19 cellular contexts compared by ENCODE assay signal in the genomic region with DNA sequence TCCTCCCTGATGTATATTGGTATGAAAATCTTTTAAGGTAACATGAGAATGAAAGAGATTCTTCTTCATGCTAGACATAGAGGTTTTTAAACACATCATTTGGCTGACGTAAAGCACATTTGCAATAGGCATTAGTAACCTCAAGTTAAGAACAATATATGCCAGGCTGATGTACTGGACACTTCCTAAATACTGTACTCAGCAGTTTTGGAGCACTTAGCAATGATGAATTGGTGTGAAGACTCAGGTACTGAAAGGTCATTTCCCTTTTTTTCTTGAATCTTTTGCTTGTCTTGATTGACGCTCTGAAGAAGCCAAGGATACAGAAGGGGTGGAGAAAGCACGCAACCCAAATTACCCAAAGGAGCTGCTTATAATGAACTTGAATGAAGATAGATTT.
DNase-seq lines count a peak whose midpoint lies in the region; ATAC-seq, FAIRE-seq and TF ChIP-seq lines count a peak whose summit lies in the region.
"Had no signal": no experiment of that assay in that cellular context is flagged by ENCODE, and none has a peak within 500 bp of the region (broad histone marks: within the 10 kb centered on the region; RNA-seq: fewer than 3 reads in every experiment).

No MANE protein-coding gene starts in this region.

- H4K20me1 ChIP-seq in astrocyte (ENCODE audit: insufficient read depth, low read length) (no peaks in the 10 kb centered on the region), MM.1S (ENCODE audit: insufficient read depth, low read length) (no peaks in the 10 kb centered on the region)
- H4K20me1 ChIP-seq: BLaER1 had no signal

- POLR2A ChIA-PET in activated CD8-positive, alpha-beta T cell treated with anti-CD3 and anti-CD28 coated beads for 36 hours (lab: Charles Lee): no interaction called here

- H3K9me3 ChIP-seq in astrocyte (ENCODE audit: insufficient read depth, low read depth, low read length): no peaks in the 10 kb centered on the region
- no peaks in the 10 kb centered on the region for H3K9me3 ChIP-seq in psoas muscle
- no peaks in the 10 kb centered on the region for H3K9me3 ChIP-seq in MM.1S (replicated peaks; ENCODE audit: insufficient read depth, low read length)
- H3K9me3 ChIP-seq: BLaER1, HAP-1 had no signal

- CTCF ChIA-PET in activated CD8-positive, alpha-beta T cell treated with anti-CD3 and anti-CD28 coated beads for 36 hours (lab: Charles Lee): interaction anchor here (1.1 to 1.2 kb wide), 2 partner anchors 64 to 204 kb away, joined by 3 read pairs; no protein-coding TSS in a partner anchor

- peak; percentile 5 for FAIRE-seq in astrocyte (lab: Jason Lieb, UNC)
- FAIRE-seq: GM12892, H1, K562 had no signal

- H3K4me3 Mint-ChIP-seq in natural killer cell treated with Interleukin-12 subunit alpha and Interleukin-12 subunit beta and Interleukin-15 and Interleukin-18, amount 100 ng/mL, for 72 hours: no peak overlapping the region
- H3K4me3 Mint-ChIP-seq in natural killer cell (no peak overlapping the region), astrocyte (ENCODE audit: unreplicated experiment) (no peak overlapping the region)
- H3K4me3 Mint-ChIP-seq in activated CD8-positive, alpha-beta T cell treated with anti-CD3 and anti-CD28 coated beads for 36 hours: no peak overlapping the region
- H3K4me3 Mint-ChIP-seq: CD14-positive monocyte; CD4-positive, alpha-beta memory T cell had no signal

- peaks cover 4% of the 10 kb centered on the region for H3K36me3 Mint-ChIP-seq in natural killer cell treated with Interleukin-12 subunit alpha and Interleukin-12 subunit beta and Interleukin-15 and Interleukin-18, amount 100 ng/mL, for 72 hours
- H3K36me3 Mint-ChIP-seq in natural killer cell (no peaks in the 10 kb centered on the region), astrocyte (ENCODE audit: low read depth, unreplicated experiment) (no peaks in the 10 kb centered on the region)
- no peaks in the 10 kb centered on the region for H3K36me3 Mint-ChIP-seq in activated CD8-positive, alpha-beta T cell treated with anti-CD3 and anti-CD28 coated beads for 36 hours (ENCODE audit: low read depth)
- H3K36me3 Mint-ChIP-seq: CD14-positive monocyte; CD4-positive, alpha-beta memory T cell had no signal

- no peak for DNase-seq in natural killer cell treated with Interleukin-12 subunit alpha and Interleukin-12 subunit beta and Interleukin-15 and Interleukin-18, amount 100 ng/mL, for 72 hours (ENCODE audit: low spot score)
- no peak for DNase-seq in natural killer cell
- no peak for DNase-seq in astrocyte (ENCODE audit: low read depth)
- no peak for DNase-seq in psoas muscle
- no peak for DNase-seq in NCI-H1105 treated with DMSO at 0.1 percent for 48 hours (lab: John Stamatoyannopoulos, UW)
- DNase-seq in MM.1S: no peak
- DNase-seq in activated CD8-positive, alpha-beta T cell treated with anti-CD3 and anti-CD28 coated beads for 36 hours: no peak
- DNase-seq: CD4-positive, alpha-beta memory T cell; DMS153; DMS79; GDM1 had no signal

- no peak overlapping the region for H3K4me2 ChIP-seq in astrocyte (ENCODE audit: low read length)
- H3K4me2 ChIP-seq in MM.1S (ENCODE audit: low read depth, low read length): no peak overlapping the region
- H3K4me2 ChIP-seq: BLaER1 had no signal

- peaks cover 2% of the 10 kb centered on the region for H3K9me3 Mint-ChIP-seq in natural killer cell treated with Interleukin-12 subunit alpha and Interleukin-12 subunit beta and Interleukin-15 and Interleukin-18, amount 100 ng/mL, for 72 hours
- H3K9me3 Mint-ChIP-seq in natural killer cell: no peaks in the 10 kb centered on the region
- no peaks in the 10 kb centered on the region for H3K9me3 Mint-ChIP-seq in astrocyte (ENCODE audit: unreplicated experiment)
- no peaks in the 10 kb centered on the region for H3K9me3 Mint-ChIP-seq in activated CD8-positive, alpha-beta T cell treated with anti-CD3 and anti-CD28 coated beads for 36 hours

- H3F3A ChIP-seq in MM.1S (ENCODE audit: insufficient read depth, low read length): peaks cover 6% of the 10 kb centered on the region; the same call in 1 of the 2 replicates

- peak overlapping the region; percentile 12 to 53 for H3K27ac Mint-ChIP-seq in natural killer cell treated with Interleukin-12 subunit alpha and Interleukin-12 subunit beta and Interleukin-15 and Interleukin-18, amount 100 ng/mL, for 72 hours
- H3K27ac Mint-ChIP-seq in natural killer cell (no peak overlapping the region), astrocyte (ENCODE audit: unreplicated experiment) (no peak overlapping the region)
- H3K27ac Mint-ChIP-seq in activated CD8-positive, alpha-beta T cell treated with anti-CD3 and anti-CD28 coated beads for 36 hours: no peak overlapping the region
- H3K27ac Mint-ChIP-seq: CD14-positive monocyte; CD4-positive, alpha-beta memory T cell had no signal

- no peak overlapping the region for H3K9ac ChIP-seq in astrocyte (ENCODE audit: low read length)
- no peak overlapping the region for H3K9ac ChIP-seq in MM.1S (ENCODE audit: low read length)
- H3K9ac ChIP-seq: BLaER1 had no signal

- H2AFZ ChIP-seq in astrocyte (ENCODE audit: low read depth, low read length) (no peak overlapping the region), MM.1S (ENCODE audit: low read length) (no peak overlapping the region)

- H3K36me3 ChIP-seq in astrocyte (ENCODE audit: insufficient read depth, low read length): no peaks in the 10 kb centered on the region
- H3K36me3 ChIP-seq in psoas muscle (ENCODE audit: insufficient read depth in 1 of 2, low read depth in 1 of 2): no peaks in the 10 kb centered on the region
- H3K36me3 ChIP-seq in MM.1S (replicated peaks; ENCODE audit: insufficient read depth, low read length): no peaks in the 10 kb centered on the region
- H3K36me3 ChIP-seq: BLaER1, HAP-1 had no signal

- intact Hi-C loops in natural killer cell (cut with micrococcal nuclease) (no loop called here), psoas muscle (cut with DNase I) (no loop called here)
- intact Hi-C loops in activated CD8-positive, alpha-beta T cell treated with anti-CD3 and anti-CD28 coated beads for 36 hours (cut with micrococcal nuclease): no loop called here

- H3K4me1 Mint-ChIP-seq in natural killer cell treated with Interleukin-12 subunit alpha and Interleukin-12 subunit beta and Interleukin-15 and Interleukin-18, amount 100 ng/mL, for 72 hours (ENCODE audit: low read depth in 2 of 2): peaks cover 17 to 31% of the 10 kb centered on the region in 2 donors
- H3K4me1 Mint-ChIP-seq in natural killer cell: peaks cover 7 to 11% of the 10 kb centered on the region in 2 donors
- H3K4me1 Mint-ChIP-seq in astrocyte (ENCODE audit: low read depth, unreplicated experiment): no peaks in the 10 kb centered on the region
- H3K4me1 Mint-ChIP-seq in activated CD8-positive, alpha-beta T cell treated with anti-CD3 and anti-CD28 coated beads for 36 hours (ENCODE audit: low read depth): no peaks in the 10 kb centered on the region
- H3K4me1 Mint-ChIP-seq: CD14-positive monocyte; CD4-positive, alpha-beta memory T cell had no signal

- TF ChIP-seq CTCF in natural killer cell (IDR thresholded peaks at IDR 0.05) (no peak), astrocyte (IDR thresholded peaks at IDR 0.05; ENCODE audit: insufficient read depth, low read depth, low read length) (no peak), psoas muscle (IDR thresholded peaks at IDR 0.05) (no peak), MM.1S (IDR thresholded peaks at IDR 0.05; ENCODE audit: low read length) (no peak)
- TF ChIP-seq CTCF in activated CD8-positive, alpha-beta T cell treated with anti-CD3 and anti-CD28 coated beads for 36 hours (IDR thresholded peaks at IDR 0.05): no peak

- H3K4me1 ChIP-seq in astrocyte (ENCODE audit: insufficient read depth, low read length) (peaks cover 6% of the 10 kb centered on the region), psoas muscle (peaks cover 35% of the 10 kb centered on the region), MM.1S (ENCODE audit: low read length) (peaks cover 39% of the 10 kb centered on the region)
- H3K4me1 ChIP-seq: BLaER1, HAP-1 had no signal

- H3K79me2 ChIP-seq in astrocyte (ENCODE audit: insufficient read depth, low read length) (no peaks in the 10 kb centered on the region), MM.1S (ENCODE audit: low read length) (no peaks in the 10 kb centered on the region)

- H3K27ac ChIP-seq in astrocyte (ENCODE audit: low read depth, low read length) (no peak overlapping the region), psoas muscle (peak overlapping the region; percentile 60), MM.1S (ENCODE audit: low read length) (no peak overlapping the region)
- H3K27ac ChIP-seq: 22Rv1, BLaER1, HL-60 had no signal

- WGBS in psoas muscle, 3 donors: 78 to 91% (median 89%) methylated on average over 3 of the region's 3 CpGs

- H3K27me3 ChIP-seq in astrocyte (ENCODE audit: insufficient read depth, low read length) (no peaks in the 10 kb centered on the region), psoas muscle (ENCODE audit: insufficient read depth in 3 of 3, low read length in 2 of 3) (no peaks in the 10 kb centered on the region), MM.1S (replicated peaks; ENCODE audit: insufficient read depth, low read length) (no peaks in the 10 kb centered on the region)
- H3K27me3 ChIP-seq: BLaER1 had no signal

- H3K27me3 Mint-ChIP-seq in natural killer cell treated with Interleukin-12 subunit alpha and Interleukin-12 subunit beta and Interleukin-15 and Interleukin-18, amount 100 ng/mL, for 72 hours: no peaks in the 10 kb centered on the region
- no peaks in the 10 kb centered on the region for H3K27me3 Mint-ChIP-seq in natural killer cell (ENCODE audit: low read depth in 2 of 2)
- H3K27me3 Mint-ChIP-seq in astrocyte (ENCODE audit: low read depth, unreplicated experiment): peaks cover 2% of the 10 kb centered on the region
- H3K27me3 Mint-ChIP-seq in activated CD8-positive, alpha-beta T cell treated with anti-CD3 and anti-CD28 coated beads for 36 hours: no peaks in the 10 kb centered on the region
- H3K27me3 Mint-ChIP-seq: CD4-positive, alpha-beta memory T cell had no signal

- no peak overlapping the region for H3K4me3 ChIP-seq in astrocyte (ENCODE audit: insufficient read depth, low read depth, low read length)
- no peak overlapping the region for H3K4me3 ChIP-seq in psoas muscle
- H3K4me3 ChIP-seq in MM.1S (ENCODE audit: low read length): no peak overlapping the region
- H3K4me3 ChIP-seq: BLaER1, HAP-1, K562 had no signal

- H3K9me2 ChIP-seq in MM.1S (replicated peaks; ENCODE audit: insufficient read depth, low read length): no peaks in the 10 kb centered on the region

- ATAC-seq in natural killer cell treated with Interleukin-12 subunit alpha and Interleukin-12 subunit beta and Interleukin-15 and Interleukin-18, amount 100 ng/mL, for 72 hours: no peak
- ATAC-seq in natural killer cell (no peak), psoas muscle (peak in 2 of 4 donors; percentile 28 to 42)
- ATAC-seq in activated CD8-positive, alpha-beta T cell treated with anti-CD3 and anti-CD28 coated beads for 36 hours: no peak
- ATAC-seq: K562 had no signal

Comparison
In these comparisons a context has a peak if more than half of its experiments do, and no peak if none do; other contexts are left out.
1. H3K27ac Mint-ChIP-seq: peak in natural killer cell treated with Interleukin-12 subunit alpha and Interleukin-12 subunit beta and Interleukin-15 and Interleukin-18, amount 100 ng/mL, for 72 hours (2 of 2); none in natural killer cell (0 of 2), astrocyte (single experiment) and activated CD8-positive, alpha-beta T cell treated with anti-CD3 and anti-CD28 coated beads for 36 hours (single experiment).